In the genomic region with DNA sequence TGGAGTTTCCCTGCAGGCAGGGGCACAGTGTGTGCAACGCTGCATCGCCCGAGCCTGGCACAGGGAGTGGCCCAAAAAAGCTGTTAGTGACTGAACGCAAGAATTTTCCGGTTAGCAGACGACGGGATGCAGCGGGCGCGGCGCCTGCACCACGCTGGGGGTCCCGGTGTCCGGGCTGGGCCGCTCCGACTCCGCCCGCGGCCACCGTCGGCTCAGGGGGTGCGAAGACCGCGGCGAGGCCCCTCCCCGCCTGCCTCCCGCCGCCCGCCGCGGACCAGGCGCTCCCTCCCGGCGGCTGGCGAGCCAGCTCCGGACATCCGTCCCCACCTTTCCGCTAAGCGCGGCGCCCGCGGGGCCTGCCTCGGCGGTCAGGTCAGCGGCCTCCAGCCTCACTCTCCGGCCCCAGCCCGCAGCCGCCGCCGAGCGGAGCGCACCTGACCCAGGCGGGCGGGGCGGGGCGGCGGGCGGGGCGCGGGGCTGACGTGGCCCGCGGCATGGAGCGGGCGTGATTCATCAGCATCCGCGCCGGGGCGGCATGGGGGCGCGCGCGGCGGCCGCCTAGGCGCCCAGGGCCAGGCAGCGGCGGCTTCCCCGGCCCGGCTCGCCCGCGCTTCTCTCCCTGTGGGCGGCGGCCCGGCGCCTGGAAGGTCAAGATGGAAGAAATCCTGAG, we compare ENCODE assay signal across 8 cellular contexts. TPM values are rescaled to one million over a fixed set of nuclear protein-coding genes. Genes with fewer than 3 reads are reported as not detected.
DNase-seq lines count a peak whose midpoint lies in the region; ATAC-seq, FAIRE-seq and TF ChIP-seq lines count a peak whose summit lies in the region.

A gene with protein sequence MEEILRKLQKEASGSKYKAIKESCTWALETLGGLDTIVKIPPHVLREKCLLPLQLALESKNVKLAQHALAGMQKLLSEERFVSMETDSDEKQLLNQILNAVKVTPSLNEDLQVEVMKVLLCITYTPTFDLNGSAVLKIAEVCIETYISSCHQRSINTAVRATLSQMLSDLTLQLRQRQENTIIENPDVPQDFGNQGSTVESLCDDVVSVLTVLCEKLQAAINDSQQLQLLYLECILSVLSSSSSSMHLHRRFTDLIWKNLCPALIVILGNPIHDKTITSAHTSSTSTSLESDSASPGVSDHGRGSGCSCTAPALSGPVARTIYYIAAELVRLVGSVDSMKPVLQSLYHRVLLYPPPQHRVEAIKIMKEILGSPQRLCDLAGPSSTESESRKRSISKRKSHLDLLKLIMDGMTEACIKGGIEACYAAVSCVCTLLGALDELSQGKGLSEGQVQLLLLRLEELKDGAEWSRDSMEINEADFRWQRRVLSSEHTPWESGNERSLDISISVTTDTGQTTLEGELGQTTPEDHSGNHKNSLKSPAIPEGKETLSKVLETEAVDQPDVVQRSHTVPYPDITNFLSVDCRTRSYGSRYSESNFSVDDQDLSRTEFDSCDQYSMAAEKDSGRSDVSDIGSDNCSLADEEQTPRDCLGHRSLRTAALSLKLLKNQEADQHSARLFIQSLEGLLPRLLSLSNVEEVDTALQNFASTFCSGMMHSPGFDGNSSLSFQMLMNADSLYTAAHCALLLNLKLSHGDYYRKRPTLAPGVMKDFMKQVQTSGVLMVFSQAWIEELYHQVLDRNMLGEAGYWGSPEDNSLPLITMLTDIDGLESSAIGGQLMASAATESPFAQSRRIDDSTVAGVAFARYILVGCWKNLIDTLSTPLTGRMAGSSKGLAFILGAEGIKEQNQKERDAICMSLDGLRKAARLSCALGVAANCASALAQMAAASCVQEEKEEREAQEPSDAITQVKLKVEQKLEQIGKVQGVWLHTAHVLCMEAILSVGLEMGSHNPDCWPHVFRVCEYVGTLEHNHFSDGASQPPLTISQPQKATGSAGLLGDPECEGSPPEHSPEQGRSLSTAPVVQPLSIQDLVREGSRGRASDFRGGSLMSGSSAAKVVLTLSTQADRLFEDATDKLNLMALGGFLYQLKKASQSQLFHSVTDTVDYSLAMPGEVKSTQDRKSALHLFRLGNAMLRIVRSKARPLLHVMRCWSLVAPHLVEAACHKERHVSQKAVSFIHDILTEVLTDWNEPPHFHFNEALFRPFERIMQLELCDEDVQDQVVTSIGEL (N-terminal part only) (plus strand): TSS at position 506 of the 670 bp plus-strand sequence. CDS start 148 bp downstream, at position 654.

- peaks cover 62% of the 10 kb centered on the region for H3K27me3 Mint-ChIP-seq in type B pancreatic cell

- no peak for TF ChIP-seq CTCF in pancreas (IDR thresholded peaks at IDR 0.05)
- no peak for TF ChIP-seq CTCF in type B pancreatic cell (conservative IDR thresholded peaks at IDR 0.05)

- ATAC-seq in HG03135 (IDR thresholded peaks at IDR 0.05; ENCODE audit: unreplicated experiment) (peak; percentile 70), pancreas (peak; percentile 86 to 93 (median 88))
- ATAC-seq in activated naive CD4-positive, alpha-beta T cell treated with anti-CD3 and anti-CD28 coated beads, Interleukin-2, amount 50 U/mL, for 72 hours: peak; percentile 97 to 99

- H3K9me3 ChIP-seq in SJCRH30 (replicated peaks) (no peaks in the 10 kb centered on the region), pancreas (no peaks in the 10 kb centered on the region)

- no peaks in the 10 kb centered on the region for H3K36me3 Mint-ChIP-seq in activated naive CD4-positive, alpha-beta T cell treated with anti-CD3 and anti-CD28 coated beads, Interleukin-2, amount 50 U/mL, for 72 hours
- H3K36me3 Mint-ChIP-seq in type B pancreatic cell: no peaks in the 10 kb centered on the region

- peak; percentile 15 for DNase-seq in NCI-H2227 (lab: John Stamatoyannopoulos, UW; ENCODE audit: unreplicated experiment)
- no peak for DNase-seq in NCI-H2227 treated with DMSO at 0.1 percent for 48 hours (lab: John Stamatoyannopoulos, UW)
- peak; percentile 43 to 71 for DNase-seq in SJCRH30
- DNase-seq in activated naive CD4-positive, alpha-beta T cell treated with anti-CD3 and anti-CD28 coated beads, Interleukin-2, amount 50 U/mL, for 72 hours (ENCODE audit: low spot score in 2 of 2): peak; percentile 66 to 70
- DNase-seq in cardiac septum (ENCODE audit: low spot score): peak; percentile 81
- DNase-seq in pancreas: peak; percentile 72 to 91 (median 82)
- no peak for DNase-seq in type B pancreatic cell (ENCODE audit: extremely low spot score, unreplicated experiment)

- no peak within 1 kb of the TSS for H3K27ac Mint-ChIP-seq in activated naive CD4-positive, alpha-beta T cell treated with anti-CD3 and anti-CD28 coated beads, Interleukin-2, amount 50 U/mL, for 72 hours
- peak within 1 kb of the TSS; percentile 58 for H3K27ac Mint-ChIP-seq in type B pancreatic cell

- intact Hi-C loops in cardiac septum (cut with DNase I): no loop called here
- intact Hi-C loops in pancreas (cut with DNase I): loop anchor here in 1 of 3 donors (10.0 kb wide), 1 partner anchor 73 kb away; no protein-coding TSS in a partner anchor

- H3K27me3 ChIP-seq in SJCRH30 (no peaks in the 10 kb centered on the region), pancreas (no peaks in the 10 kb centered on the region)

- H3K27ac ChIP-seq in SJCRH30: peak within 1 kb of the TSS; percentile 14; the same call in 1 of the 2 replicates
- peak within 1 kb of the TSS; percentile 69 to 94 (median 88) for H3K27ac ChIP-seq in pancreas

- H3K4me3 Mint-ChIP-seq in type B pancreatic cell: peak within 1 kb of the TSS; percentile 87

- WGBS in pancreas, 2 donors: 0 to 1% methylated on average over 43 to 88 of the region's 88 CpGs

- peaks cover 13% of the 10 kb centered on the region for H3K4me1 Mint-ChIP-seq in type B pancreatic cell (ENCODE audit: unreplicated experiment)

- no peaks in the 10 kb centered on the region for H3K36me3 ChIP-seq in SJCRH30
- no peaks in the 10 kb centered on the region for H3K36me3 ChIP-seq in pancreas

- peak within 1 kb of the TSS; percentile 78 for H3K4me3 ChIP-seq in SJCRH30
- H3K4me3 ChIP-seq in pancreas: peak within 1 kb of the TSS; percentile 43 to 89 (median 66)

- H3K4me1 ChIP-seq in SJCRH30 (peaks cover 15% of the 10 kb centered on the region; the same call in 1 of the 2 replicates), pancreas (peaks cover 0 to 4% (median 0%) of the 10 kb centered on the region in 3 donors)

- no peak for FAIRE-seq in pancreas (lab: Jason Lieb, UNC)

- no peaks in the 10 kb centered on the region for H3K9me3 Mint-ChIP-seq in activated naive CD4-positive, alpha-beta T cell treated with anti-CD3 and anti-CD28 coated beads, Interleukin-2, amount 50 U/mL, for 72 hours
- H3K9me3 Mint-ChIP-seq in type B pancreatic cell: no peaks in the 10 kb centered on the region

RNA-seq across cellular contexts. Expression of the gene that starts here (rescaled TPM):
- 8.8 and 9.3 TPM in 2 replicates for total RNA-seq in SJCRH30 (2014; rRNA removed; shearing (Covaris generic))
- total RNA-seq in activated naive CD4-positive, alpha-beta T cell treated with anti-CD3 and anti-CD28 coated beads, Interleukin-2, amount 50 U/mL, for 72 hours: 1 to 10 TPM in 1 of 2 donors, under 1 TPM in 1; 0.11 to 9.5 TPM
- 9.6 TPM for total RNA-seq in cardiac septum
- total RNA-seq in pancreas: 10 to 100 TPM; 13.7 to 19.0 (median 16.4) TPM
- 1 to 10 TPM; 4.8 to 9.7 TPM for polyA plus RNA-seq in pancreas
- 24.0 and 31.7 TPM in 2 replicates for total RNA-seq in type B pancreatic cell (ENCODE audit: low replicate concordance)

Comparison
In these comparisons a context has a peak if more than half of its experiments do, and no peak if none do; other contexts are left out.
1. DNase-seq: peak in NCI-H2227 (single experiment), SJCRH30 (2 of 2), activated naive CD4-positive, alpha-beta T cell treated with anti-CD3 and anti-CD28 coated beads, Interleukin-2, amount 50 U/mL, for 72 hours (2 of 2), cardiac septum (single experiment) and pancreas (6 of 6); none in NCI-H2227 treated with DMSO at 0.1 percent for 48 hours (single experiment) and type B pancreatic cell (single experiment).
2. Peak in every context shown above with its lines, with median percentiles within 50 percentile points of each other: ATAC-seq.